9 cellular contexts compared by ENCODE assay signal in the genomic region with DNA sequence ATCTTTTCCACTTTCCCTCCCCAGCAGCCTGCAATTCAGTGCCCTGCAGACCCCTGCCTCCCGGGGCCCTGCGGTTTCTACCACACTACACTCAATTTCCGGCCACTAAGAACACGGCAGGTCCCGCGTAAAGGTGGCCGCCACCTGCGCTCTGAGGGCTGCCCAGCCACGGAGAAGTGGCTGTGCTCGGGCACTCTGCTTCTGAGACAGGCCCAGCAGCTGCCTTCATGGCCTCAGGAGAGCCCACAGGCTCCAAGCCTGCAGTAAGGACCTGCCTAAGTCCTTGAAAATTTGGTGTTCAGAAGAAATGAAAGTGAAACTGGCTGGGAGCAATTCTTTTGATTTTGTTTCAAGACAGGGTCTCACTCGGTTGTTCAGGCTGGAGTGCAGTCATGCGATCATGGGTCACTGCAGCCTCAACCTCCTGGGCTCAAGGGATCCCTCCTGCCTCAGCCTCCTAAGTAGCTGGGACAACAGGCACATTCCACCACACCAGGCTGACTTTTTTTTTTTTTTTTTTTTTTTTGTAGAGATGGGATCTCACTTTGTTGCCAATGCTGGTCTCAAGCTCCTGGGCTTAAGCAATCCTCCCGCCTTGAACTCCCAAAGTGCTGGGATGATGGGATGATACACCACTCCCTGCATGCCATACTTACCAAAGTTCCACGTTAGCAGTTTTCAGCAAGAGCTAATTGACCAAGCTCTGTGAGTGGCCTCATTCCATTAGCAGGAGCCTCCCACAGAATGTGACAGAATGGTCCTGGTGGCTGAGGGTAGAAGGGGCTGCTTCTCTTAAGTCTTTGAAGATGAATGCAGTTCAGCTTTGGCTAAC. TPM values are rescaled to one million over a fixed set of nuclear protein-coding genes. Genes with fewer than 3 reads are reported as not detected.
DNase-seq lines count a peak whose midpoint lies in the region; ATAC-seq and TF ChIP-seq lines count a peak whose summit lies in the region.
"Had no signal": no experiment of that assay in that cellular context is flagged by ENCODE, and none has a peak within 500 bp of the region (broad histone marks: within the 10 kb centered on the region; RNA-seq: fewer than 3 reads in every experiment).

No MANE protein-coding gene starts in this region.

- DNase-seq in NAMALWA (ENCODE audit: low spot score), result peak; percentile 77
- peak; percentile 49 for DNase-seq in choroid plexus epithelial cell (ENCODE audit: low read depth)
- no peak for DNase-seq in G401 (ENCODE audit: low spot score)
- DNase-seq in glomerular visceral epithelial cell (ENCODE audit: extremely low spot score), result no peak
- no peak for DNase-seq in AG08395 (ENCODE audit: low spot score)
- DNase-seq: colonic mucosa, mammary epithelial cell had no signal

- H3K36me3 Mint-ChIP-seq in stimulated activated memory B cell treated with anti-CD40 and anti-IgM and Interleukin-4, amounts not matched to agents 10 μg/mL and 1 μg/mL and 100 μg/mL, for 72 hours, result no peaks in the 10 kb centered on the region

- peak; percentile 43 for ATAC-seq in GM18907 (IDR thresholded peaks at IDR 0.05; ENCODE audit: unreplicated experiment)
- ATAC-seq in stimulated activated memory B cell treated with anti-CD40 and anti-IgM and Interleukin-4, amounts not matched to agents 10 μg/mL and 1 μg/mL and 100 μg/mL, for 72 hours, result no peak

- H3K27me3 Mint-ChIP-seq in stimulated activated memory B cell treated with anti-CD40 and anti-IgM and Interleukin-4, amounts not matched to agents 10 μg/mL and 1 μg/mL and 100 μg/mL, for 72 hours, result peaks cover 43% of the 10 kb centered on the region

- TF ChIP-seq CTCF in choroid plexus epithelial cell (conservative IDR thresholded peaks at IDR 0.05; ENCODE audit: low read depth, low read length), result no peak

- H3K4me1 Mint-ChIP-seq in stimulated activated memory B cell treated with anti-CD40 and anti-IgM and Interleukin-4, amounts not matched to agents 10 μg/mL and 1 μg/mL and 100 μg/mL, for 72 hours, result peaks cover 17% of the 10 kb centered on the region

- H3K4me3 ChIP-seq in choroid plexus epithelial cell (ENCODE audit: low read depth, low read length), result peak overlapping the region; percentile 14
- H3K4me3 ChIP-seq: colonic mucosa had no signal

- peak overlapping the region; percentile 17 for H3K27ac Mint-ChIP-seq in stimulated activated memory B cell treated with anti-CD40 and anti-IgM and Interleukin-4, amounts not matched to agents 10 μg/mL and 1 μg/mL and 100 μg/mL, for 72 hours

- H3K4me3 Mint-ChIP-seq in stimulated activated memory B cell treated with anti-CD40 and anti-IgM and Interleukin-4, amounts not matched to agents 10 μg/mL and 1 μg/mL and 100 μg/mL, for 72 hours, result peak overlapping the region; percentile 72

- in situ Hi-C loops in G401 (cut with HindIII; ENCODE audit: low sequenced_read_pairs), result no loop called here

- peaks cover 7% of the 10 kb centered on the region for H3K9me3 Mint-ChIP-seq in stimulated activated memory B cell treated with anti-CD40 and anti-IgM and Interleukin-4, amounts not matched to agents 10 μg/mL and 1 μg/mL and 100 μg/mL, for 72 hours

RNA-seq across cellular contexts. Expression of a gene that starts 14.6 kb away (rescaled TPM):
- total RNA-seq in G401 (2014; rRNA removed; shearing (Covaris generic)), result 6.2 and 9.0 TPM in 2 replicates
- total RNA-seq: mammary epithelial cell had no signal

RNA-seq across cellular contexts. Expression of a gene that starts 42.6 kb away (rescaled TPM):
- total RNA-seq in G401 (2014; rRNA removed; shearing (Covaris generic)), result 203 and 218 TPM in 2 replicates
- total RNA-seq: mammary epithelial cell had no signal

Comparison
In these comparisons a context has a peak if more than half of its experiments do, and no peak if none do; other contexts are left out.
1. DNase-seq: peak in NAMALWA (single experiment) and choroid plexus epithelial cell (single experiment); none in G401 (single experiment), glomerular visceral epithelial cell (single experiment) and AG08395 (single experiment).